ENCODE assay signal across 1 cellular context in genomic region chr20:35952480-35953410, GRCh38.
TF ChIP-seq lines count a peak whose summit lies in the region.

No MANE protein-coding gene starts in this region.

TF ChIP-seq in H1, 55 proteins besides CTCF, POLR2A, EP300 and RAD21 (continued from another document):
- no peak for TF ChIP-seq E2F6 (IDR thresholded peaks at IDR 0.05)
- TF ChIP-seq KDM1A (IDR thresholded peaks at IDR 0.05; ENCODE audit: borderline replicate concordance, low read length): no peak
- TF ChIP-seq YY1 (IDR thresholded peaks at IDR 0.05; ENCODE audit: low read depth, low read length): no peak
- no peak for TF ChIP-seq CHD1 (IDR thresholded peaks at IDR 0.05; ENCODE audit: low read depth, low read length)
- no peak for TF ChIP-seq GTF2F1 (IDR thresholded peaks at IDR 0.05; ENCODE audit: borderline replicate concordance, low read depth, low read length)
- TF ChIP-seq BRCA1 (IDR thresholded peaks at IDR 0.05; ENCODE audit: low read depth, low read length): no peak
- no peak for TF ChIP-seq SUZ12 (IDR thresholded peaks at IDR 0.05; ENCODE audit: low read length)
TF ChIP-seq in H1: peak in this region for 0.
